8 cellular contexts compared by ENCODE assay signal in the genomic region with DNA sequence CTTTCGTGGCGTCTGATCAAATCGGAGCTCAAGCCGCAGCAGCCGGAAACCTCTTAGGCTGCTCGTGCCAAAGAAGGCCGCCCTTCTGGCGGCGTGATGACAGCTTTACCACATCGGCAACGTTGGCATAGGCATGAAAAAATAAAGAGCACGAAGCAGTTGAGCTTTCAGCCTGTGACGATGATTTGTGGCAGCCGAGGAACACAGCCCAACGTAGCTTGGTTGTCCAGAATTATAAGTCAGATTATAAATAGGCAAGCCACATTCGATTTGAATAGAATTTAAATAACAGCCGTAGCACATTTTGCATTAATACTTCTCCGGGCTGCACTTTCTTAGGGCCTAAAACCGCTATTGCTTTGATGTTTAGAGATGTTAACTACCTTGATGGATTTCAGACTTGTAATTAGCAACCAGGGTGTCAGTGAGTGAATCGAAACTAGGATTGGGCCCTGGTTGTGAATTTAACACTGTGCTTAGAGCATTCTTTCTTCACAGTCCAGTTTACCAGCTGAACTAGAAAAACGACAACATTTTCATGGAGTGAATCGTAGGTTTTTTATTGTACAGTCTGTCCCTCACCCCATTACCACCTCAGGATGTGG. TPM values are rescaled to one million over a fixed set of nuclear protein-coding genes. Genes with fewer than 3 reads are reported as not detected.
DNase-seq lines count a peak whose midpoint lies in the region; ATAC-seq lines count a peak whose summit lies in the region.

No MANE protein-coding gene starts in this region.

- CTCF ChIA-PET in activated CD4-positive, alpha-beta memory T cell treated with anti-CD3 and anti-CD28 coated beads for 36 hours (lab: Charles Lee), result interaction anchor here (0.5 to 3.4 kb wide), 8 partner anchors 8 to 792 kb away, joined by 3 to 15 read pairs (median 4); a partner anchor contains a TSS

- H3K4me1 ChIP-seq in duodenal mucosa (ENCODE audit: control insufficient read depth in 1 of 2, insufficient read depth in 2 of 2, low read length in 2 of 2), result peaks cover 26% of the 10 kb centered on the region in 2 donors

- peaks cover 32% of the 10 kb centered on the region for H3K4me1 Mint-ChIP-seq in activated CD4-positive, alpha-beta memory T cell treated with anti-CD3 and anti-CD28 coated beads for 36 hours (ENCODE audit: low read depth)

- H3K4me3 ChIP-seq in duodenal mucosa (ENCODE audit: low read depth in 1 of 2, low read length in 2 of 2), result peak overlapping the region; percentile 81 to 82

- ATAC-seq in HG03354 (IDR thresholded peaks at IDR 0.05; ENCODE audit: poor library complexity, severe bottlenecking, unreplicated experiment), result peak; percentile 33

- H3K27ac ChIP-seq in duodenal mucosa (ENCODE audit: low read depth, low read length), result peak overlapping the region; percentile 99

- no peaks in the 10 kb centered on the region for H3K27me3 Mint-ChIP-seq in activated CD4-positive, alpha-beta memory T cell treated with anti-CD3 and anti-CD28 coated beads for 36 hours

- H3K36me3 Mint-ChIP-seq in activated CD4-positive, alpha-beta memory T cell treated with anti-CD3 and anti-CD28 coated beads for 36 hours, result peaks cover 21% of the 10 kb centered on the region

- H3K9ac ChIP-seq in duodenal mucosa (ENCODE audit: low read depth in 1 of 2, low read length in 2 of 2), result peak overlapping the region; percentile 99 to 100

- H3K27me3 ChIP-seq in duodenal mucosa (ENCODE audit: control insufficient read depth in 1 of 2, insufficient read depth in 2 of 2, low read length in 2 of 2), result no peaks in the 10 kb centered on the region

- H3K9me3 Mint-ChIP-seq in activated CD4-positive, alpha-beta memory T cell treated with anti-CD3 and anti-CD28 coated beads for 36 hours, result no peaks in the 10 kb centered on the region

- peak; percentile 71 for DNase-seq in NK-92 treated with Interleukin-12 subunit alpha and Interleukin-12 subunit beta, amount 100 ng/mL, for 24 hours (lab: John Stamatoyannopoulos, UW)
- DNase-seq in NK-92 (lab: John Stamatoyannopoulos, UW; ENCODE audit: unreplicated experiment) (no peak), NCI-H69 (lab: John Stamatoyannopoulos, UW) (peak; percentile 93), lung microvascular endothelial cell (ENCODE audit: low read depth in 2 of 2) (peak; percentile 88 to 93)
- DNase-seq in activated CD4-positive, alpha-beta memory T cell treated with anti-CD3 and anti-CD28 coated beads for 36 hours, result peak; percentile 87
- DNase-seq in stimulated activated CD8-positive, alpha-beta memory T cell treated with anti-CD3 and anti-CD28 coated beads, Interleukin-12 subunit alpha, Interleukin-12 subunit beta, amount 100 ng/mL, for 1 hour (ENCODE audit: low read depth), result peak; percentile 68

- H3K4me3 Mint-ChIP-seq in activated CD4-positive, alpha-beta memory T cell treated with anti-CD3 and anti-CD28 coated beads for 36 hours, result peak overlapping the region; percentile 94

- intact Hi-C loops in activated CD4-positive, alpha-beta memory T cell treated with anti-CD3 and anti-CD28 coated beads for 36 hours (cut with micrococcal nuclease), result loop anchor here (2.0 kb wide), 1 partner anchor 26 kb away; no protein-coding TSS in a partner anchor

- POLR2A ChIA-PET in activated CD4-positive, alpha-beta memory T cell treated with anti-CD3 and anti-CD28 coated beads for 36 hours (lab: Charles Lee), result interaction anchor here (0.5 to 5.6 kb wide), 17 partner anchors 9 to 792 kb away, joined by 3 to 85 read pairs (median 5); a partner anchor contains a TSS

- no peaks in the 10 kb centered on the region for H3K9me3 ChIP-seq in duodenal mucosa (ENCODE audit: control insufficient read depth in 1 of 2, low read length in 2 of 2)

- H3K36me3 ChIP-seq in duodenal mucosa (ENCODE audit: control insufficient read depth in 1 of 2, insufficient read depth in 2 of 2, low read length in 2 of 2), result no peaks in the 10 kb centered on the region

- peak overlapping the region; percentile 100 for H3K27ac Mint-ChIP-seq in activated CD4-positive, alpha-beta memory T cell treated with anti-CD3 and anti-CD28 coated beads for 36 hours

RNA-seq across cellular contexts. Expression of a gene that starts 0.9 kb away (rescaled TPM):
- 100 to 1,000 TPM; 103 to 107 TPM for total RNA-seq in activated CD4-positive, alpha-beta memory T cell treated with anti-CD3 and anti-CD28 coated beads for 36 hours
- 58.4 and 67.3 TPM in 2 replicates for total RNA-seq in lung microvascular endothelial cell

RNA-seq across cellular contexts. Expression of a gene that starts 40.4 kb away (rescaled TPM):
- 10 to 100 TPM; 24.2 to 25.2 TPM for total RNA-seq in activated CD4-positive, alpha-beta memory T cell treated with anti-CD3 and anti-CD28 coated beads for 36 hours
- total RNA-seq in lung microvascular endothelial cell, result 0.60 and 1.1 TPM in 2 replicates

Comparison
In these comparisons a context has a peak if more than half of its experiments do, and no peak if none do; other contexts are left out.
1. RNA of a gene that starts 40.4 kb away (total RNA-seq): 24.2 to 25.2 TPM in activated CD4-positive, alpha-beta memory T cell treated with anti-CD3 and anti-CD28 coated beads for 36 hours; 0.60 to 1.1 TPM in lung microvascular endothelial cell; every median in the first group is over 10 times any median in the second.